ENCODE assay signal across 3 cellular contexts in the genomic region with DNA sequence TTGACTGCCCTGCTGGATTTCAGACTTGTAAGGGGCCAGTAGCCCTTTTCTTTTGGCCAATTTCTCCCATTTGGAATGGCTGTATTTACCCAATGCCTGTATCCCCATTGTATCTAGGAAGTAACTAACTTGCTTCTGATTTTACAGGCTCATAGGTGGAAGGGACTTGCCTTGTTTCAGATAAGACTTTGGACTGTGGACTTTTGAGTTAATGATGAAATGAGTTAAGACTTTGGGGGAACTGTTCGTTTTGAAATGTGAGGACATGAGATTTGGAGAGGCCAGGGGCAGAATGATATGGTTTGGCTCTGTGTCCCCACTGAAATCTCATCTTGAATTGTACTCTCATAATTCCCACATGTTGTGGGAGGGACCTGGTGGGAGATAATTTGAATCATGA. TPM values are rescaled to one million over a fixed set of nuclear protein-coding genes. Genes with fewer than 3 reads are reported as not detected.
"Had no signal": no experiment of that assay in that cellular context is flagged by ENCODE, and none has a peak within 500 bp of the region (broad histone marks: within the 10 kb centered on the region; RNA-seq: fewer than 3 reads in every experiment).

No MANE protein-coding gene starts in this region.

RNA-seq across cellular contexts. Expression of a gene that starts 17.6 kb away (rescaled TPM):
- total RNA-seq: GM23248, H4, HFFc6 had no signal
- polyA plus RNA-seq: GM23248 had no signal
